9 cellular contexts compared by ENCODE assay signal in the genomic region with DNA sequence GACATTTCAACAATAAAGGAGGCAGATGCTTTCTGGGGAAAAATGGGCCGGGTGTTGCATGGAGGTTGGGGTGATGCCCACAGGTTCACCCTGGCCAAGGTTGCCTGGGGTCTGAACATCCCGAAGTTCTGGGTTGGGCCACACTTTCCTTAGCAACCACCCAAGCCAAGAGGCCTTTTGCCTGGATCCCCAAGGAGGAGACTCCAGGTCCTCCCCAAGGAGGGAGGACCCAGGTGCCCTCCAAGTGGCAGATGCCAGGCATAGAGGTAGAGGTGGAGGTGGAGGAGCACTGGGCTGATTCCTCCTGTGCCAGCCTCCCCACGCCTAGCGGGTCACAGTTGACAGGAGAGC. TPM values are rescaled to one million over a fixed set of nuclear protein-coding genes. Genes with fewer than 3 reads are reported as not detected.
DNase-seq lines count a peak whose midpoint lies in the region; ATAC-seq, FAIRE-seq and TF ChIP-seq lines count a peak whose summit lies in the region.
"Had no signal": no experiment of that assay in that cellular context is flagged by ENCODE, and none has a peak within 500 bp of the region (broad histone marks: within the 10 kb centered on the region; RNA-seq: fewer than 3 reads in every experiment).

No MANE protein-coding gene starts in this region.

- no peak overlapping the region for H3K4ac ChIP-seq in H1 (replicated peaks; ENCODE audit: insufficient read length, low read depth, low read length)

- no peaks in the 10 kb centered on the region for H3K27me3 ChIP-seq in OCI-LY3 (ENCODE audit: low read depth, low read length)
- H3K27me3 ChIP-seq in H1 (replicated peaks in 1 of 4; ENCODE audit: control insufficient read depth in 3 of 4, extremely low read depth in 1 of 4, insufficient read depth in 3 of 4, low read length in 3 of 4), result peaks cover 0 to 2% (median 0%) of the 10 kb centered on the region in 4 experiments; a peak in 1 of 7 replicates
- H3K27me3 ChIP-seq in neuron (ENCODE audit: insufficient read depth, low read length), result no peaks in the 10 kb centered on the region

- H4K20me1 ChIP-seq in OCI-LY3 (ENCODE audit: insufficient read depth, low read length) (peaks cover 23% of the 10 kb centered on the region), H1 (replicated peaks in 1 of 2; ENCODE audit: control insufficient read depth in 1 of 2, insufficient read depth in 2 of 2, low read length in 2 of 2) (peaks cover 9 to 10% of the 10 kb centered on the region in 2 experiments)

- no peak overlapping the region; the same call in 1 of the 2 replicates for H2AK5ac ChIP-seq in H1 (ENCODE audit: low read depth, low read length)

- H3K36me3 ChIP-seq in OCI-LY3 (replicated peaks; ENCODE audit: low read depth, low read length) (peaks cover 3% of the 10 kb centered on the region), H1 (ENCODE audit: control insufficient read depth in 2 of 4, insufficient read depth in 4 of 4, low read length in 3 of 4) (no peaks in the 10 kb centered on the region), neuron (ENCODE audit: insufficient read depth, low read length) (no peaks in the 10 kb centered on the region)

- no peak overlapping the region for H3K18ac ChIP-seq in H1 (ENCODE audit: extremely low read depth, low read length)

- H3K9ac ChIP-seq in OCI-LY3 (ENCODE audit: low read length) (peak overlapping the region; percentile 85), H1 (replicated peaks in 1 of 4; ENCODE audit: extremely low read depth in 1 of 4, low read depth in 3 of 4, low read length in 3 of 4) (no peak overlapping the region)

- TF ChIP-seq EP300 in H1 (IDR thresholded peaks at IDR 0.05; ENCODE audit: borderline replicate concordance in 1 of 2, low read depth in 2 of 2, low read length in 2 of 2), result no peak

- H3K79me1 ChIP-seq in H1 (ENCODE audit: low read depth, low read length), result peaks cover 22% of the 10 kb centered on the region

- H3K79me2 ChIP-seq in OCI-LY3 (ENCODE audit: low read length), result peaks cover 56% of the 10 kb centered on the region
- H3K79me2 ChIP-seq in H1 (ENCODE audit: control insufficient read depth in 1 of 2, insufficient read depth in 2 of 2, low read length in 2 of 2), result peaks cover 0 to 34% of the 10 kb centered on the region in 2 experiments; a peak in 2 of 4 replicates

- H4K91ac ChIP-seq in H1 (replicated peaks; ENCODE audit: insufficient read length, low read length), result no peak overlapping the region

- CTCF ChIA-PET in H1 (lab: Charles Lee; ENCODE audit: partially characterized antibody), result interaction anchor here (1.4 kb wide), 1 partner anchor 526 kb away, joined by 3 read pairs; no protein-coding TSS in a partner anchor

- no peak for FAIRE-seq in H1 (lab: Jason Lieb, UNC)
- FAIRE-seq in RCC 7860 (lab: Jason Lieb, UNC), result no peak

- no peak overlapping the region for H4K8ac ChIP-seq in H1 (ENCODE audit: extremely low read depth, insufficient read depth, low read length)

- no peak overlapping the region for H2BK15ac ChIP-seq in H1 (ENCODE audit: low read length)

- no peak overlapping the region for H2BK5ac ChIP-seq in H1 (ENCODE audit: low read depth, low read length)

- no peak overlapping the region for H3K56ac ChIP-seq in H1 (replicated peaks; ENCODE audit: insufficient read length, low read depth, low read length)

- no peak for TF ChIP-seq POLR2A in H1 (IDR thresholded peaks at IDR 0.05; ENCODE audit: control extremely low read depth in 1 of 2, low read depth in 2 of 2, low read length in 2 of 2)

- POLR2A ChIA-PET in H1 (lab: Charles Lee; ENCODE audit: partially characterized antibody), result interaction anchor here (1.3 to 9.4 kb wide), 2 partner anchors 13 to 33 kb away, joined by 3 to 74 read pairs; a partner anchor contains a TSS

- DNase-seq in H1 (ENCODE audit: low read depth in 1 of 2, low spot score in 2 of 2), result no peak
- no peak for DNase-seq in SW 1271 (lab: John Stamatoyannopoulos, UW)
- DNase-seq in RCC 7860 (ENCODE audit: low spot score), result no peak
- DNase-seq in NCI-H187 treated with DMSO at 0.1 percent for 48 hours (lab: John Stamatoyannopoulos, UW), result no peak
- DNase-seq: NCI-H1417 had no signal

- H3K4me3 ChIP-seq in OCI-LY3 (ENCODE audit: low read length) (peak overlapping the region; percentile 96), H1 (ENCODE audit: extremely low read depth in 1 of 4, insufficient read depth in 2 of 4, low read depth in 3 of 4, low read length in 4 of 4) (peak overlapping the region in 3 of 4 experiments; percentile 82 to 92 (median 87); a peak in 3 of 8 replicates), neuron (ENCODE audit: low read length) (peak overlapping the region; percentile 87)

- H3K4me1 ChIP-seq in OCI-LY3 (ENCODE audit: low read length) (peaks cover 22% of the 10 kb centered on the region), H1 (replicated peaks in 1 of 4; ENCODE audit: control insufficient read depth in 3 of 4, insufficient read depth in 4 of 4, low read length in 3 of 4) (peaks cover 5 to 28% (median 20%) of the 10 kb centered on the region in 4 experiments), neuron (ENCODE audit: insufficient read depth, low read length) (peaks cover 12% of the 10 kb centered on the region)

- H2BK12ac ChIP-seq in H1 (ENCODE audit: low read depth, low read length), result 0 out of 2 replicates have a peak overlapping the region, but pooled peaks have one; percentile 45

- 88% methylated on average over 4 of the region's 4 CpGs; no CpG with 5 or more reads in 1 of the 2 experiments for WGBS in H1 (ENCODE audit: extremely low coverage in 1 of 2, insufficient coverage in 1 of 2, insufficient read length in 1 of 2, insufficient replicate concordance in 2 of 2, low coverage in 1 of 2, low lambda C conversion rate in 2 of 2, missing lambda C conversion rate in 1 of 2), 2 experiments

- peaks cover 8% of the 10 kb centered on the region for H3K23me2 ChIP-seq in H1 (ENCODE audit: low read depth, low read length)

- H2AFZ ChIP-seq in OCI-LY3 (ENCODE audit: low read depth, low read length), result no peak overlapping the region
- no peak overlapping the region for H2AFZ ChIP-seq in H1 (ENCODE audit: low read length)
- no peak overlapping the region for H2AFZ ChIP-seq in neuron (ENCODE audit: low read depth, low read length)

- no peak for TF ChIP-seq RAD21 in H1 (IDR thresholded peaks at IDR 0.05 in 1 of 2, conservative IDR thresholded peaks at IDR 0.05 in 1 of 2; ENCODE audit: low read depth in 2 of 2, low read length in 2 of 2)

- no peak overlapping the region for H3K14ac ChIP-seq in H1 (ENCODE audit: insufficient read length)

- no peak for TF ChIP-seq CTCF in C4-2B (conservative IDR thresholded peaks at IDR 0.05)
- TF ChIP-seq CTCF in OCI-LY3 (IDR thresholded peaks at IDR 0.05; ENCODE audit: low read depth, low read length), result no peak
- no peak for TF ChIP-seq CTCF in H1 (IDR thresholded peaks at IDR 0.05; ENCODE audit: control extremely low read depth in 1 of 3, insufficient read depth in 1 of 3, low read depth in 1 of 3, low read length in 3 of 3)

- H2BK120ac ChIP-seq in H1 (replicated peaks; ENCODE audit: low read depth, low read length), result no peak overlapping the region

- H2BK20ac ChIP-seq in H1 (ENCODE audit: low read length), result no peak overlapping the region

- ATAC-seq in HG02870 (IDR thresholded peaks at IDR 0.05; ENCODE audit: unreplicated experiment), result no peak

- H3K27ac ChIP-seq in C4-2B (peak overlapping the region; percentile 74), OCI-LY3 (ENCODE audit: low read length) (no peak overlapping the region), H1 (ENCODE audit: low read depth, low read length) (no peak overlapping the region)

- no peak overlapping the region for H4K5ac ChIP-seq in H1 (ENCODE audit: insufficient read length, low read depth, low read length)

- no peak overlapping the region for H3K23ac ChIP-seq in H1 (ENCODE audit: insufficient read length)

- H3K9me3 ChIP-seq in OCI-LY3 (ENCODE audit: insufficient read depth, low read length) (no peaks in the 10 kb centered on the region), H1 (ENCODE audit: insufficient read depth in 2 of 2, low read depth in 1 of 2, low read length in 1 of 2) (no peaks in the 10 kb centered on the region), neuron (ENCODE audit: low read length) (no peaks in the 10 kb centered on the region)

- H3K4me2 ChIP-seq in OCI-LY3 (ENCODE audit: low read length) (peak overlapping the region; percentile 99), H1 (ENCODE audit: insufficient read depth in 1 of 2, low read depth in 2 of 2, low read length in 2 of 2) (peak overlapping the region; percentile 93 to 99)

RNA-seq across cellular contexts. Expression of a gene that starts 1.2 kb away (rescaled TPM):
- 75.3 and 82.5 TPM in 2 replicates for total RNA-seq in H1 (2021; fragmentation: NEBNext Ultra II Directional; extraction: Animal tissue kit (Norgen Biotek cat#: 25700))
- polyA plus RNA-seq in H1 (2011; rRNA removed), result 113 and 160 TPM in 2 replicates
- polyA plus RNA-seq in H1 (2011; cell fraction: cytosol; rRNA removed), result 64.2 TPM
- 72.4 TPM for polyA plus RNA-seq in H1 (2011; cell fraction: nucleus; rRNA removed)
- 73.0 to 99.5 TPM (median 89.7 TPM) in 4 replicates for polyA plus RNA-seq in H1 (2012, experiment 1 of 2)
- polyA plus RNA-seq in H1 (2012, experiment 2 of 2), result 83.5 TPM
- polyA plus RNA-seq in H1 (2013, experiment 1 of 2), result 94.8 TPM
- 107 TPM for polyA plus RNA-seq in H1 (2013, experiment 2 of 2)
- 56.6 and 58.6 TPM in 2 replicates for polyA minus RNA-seq in H1 (2011; rRNA and poly(A)+ RNA removed)
- polyA minus RNA-seq in H1 (2011; cell fraction: cytosol; rRNA and poly(A)+ RNA removed), result 50.7 TPM
- polyA minus RNA-seq in H1 (2011; cell fraction: nucleus; rRNA and poly(A)+ RNA removed), result 29.5 TPM

RNA-seq across cellular contexts. Expression of a gene that starts 7.6 kb away (rescaled TPM):
- 0.52 and 0.84 TPM in 2 replicates for total RNA-seq in H1 (2021; fragmentation: NEBNext Ultra II Directional; extraction: Animal tissue kit (Norgen Biotek cat#: 25700))
- polyA plus RNA-seq in H1 (2011; rRNA removed), result 0.12 TPM in 1 of 2 replicates, not detected in the other
- polyA plus RNA-seq in H1 (2011; cell fraction: cytosol; rRNA removed), result not detected
- polyA plus RNA-seq in H1 (2011; cell fraction: nucleus; rRNA removed), result not detected
- polyA plus RNA-seq in H1 (2012, experiment 1 of 2), result not detected in 4 replicates
- polyA plus RNA-seq in H1 (2012, experiment 2 of 2), result not detected
- not detected for polyA plus RNA-seq in H1 (2013, experiment 1 of 2)
- polyA plus RNA-seq in H1 (2013, experiment 2 of 2), result 0.15 TPM
- polyA minus RNA-seq in H1 (2011; rRNA and poly(A)+ RNA removed), result 0.49 and 0.50 TPM in 2 replicates
- 1.5 TPM for polyA minus RNA-seq in H1 (2011; cell fraction: cytosol; rRNA and poly(A)+ RNA removed)
- 1.8 TPM for polyA minus RNA-seq in H1 (2011; cell fraction: nucleus; rRNA and poly(A)+ RNA removed)

RNA-seq across cellular contexts. Expression of a gene that starts 33.3 kb away (rescaled TPM):
- total RNA-seq in H1 (2021; fragmentation: NEBNext Ultra II Directional; extraction: Animal tissue kit (Norgen Biotek cat#: 25700)), result 77.3 and 84.6 TPM in 2 replicates
- 43.5 and 44.7 TPM in 2 replicates for polyA plus RNA-seq in H1 (2011; rRNA removed)
- polyA plus RNA-seq in H1 (2011; cell fraction: cytosol; rRNA removed), result 52.1 TPM
- 77.2 TPM for polyA plus RNA-seq in H1 (2011; cell fraction: nucleus; rRNA removed)
- polyA plus RNA-seq in H1 (2012, experiment 1 of 2), result 69.9 to 94.7 TPM (median 73.5 TPM) in 4 replicates
- polyA plus RNA-seq in H1 (2012, experiment 2 of 2), result 78.6 TPM
- 38.1 TPM for polyA plus RNA-seq in H1 (2013, experiment 1 of 2)
- polyA plus RNA-seq in H1 (2013, experiment 2 of 2), result 36.7 TPM
- polyA minus RNA-seq in H1 (2011; rRNA and poly(A)+ RNA removed), result 67.2 and 70.1 TPM in 2 replicates
- polyA minus RNA-seq in H1 (2011; cell fraction: cytosol; rRNA and poly(A)+ RNA removed), result 40.0 TPM
- polyA minus RNA-seq in H1 (2011; cell fraction: nucleus; rRNA and poly(A)+ RNA removed), result 36.9 TPM
